In genomic region chr9:127496974-127497373, GRCh38 we compare ENCODE assay signal across 23 cellular contexts. TPM values are rescaled to one million over a fixed set of nuclear protein-coding genes. Genes with fewer than 3 reads are reported as not detected.
DNase-seq lines count a peak whose midpoint lies in the region; ATAC-seq and TF ChIP-seq lines count a peak whose summit lies in the region.
"Had no signal": no experiment of that assay in that cellular context is flagged by ENCODE, and none has a peak within 500 bp of the region (broad histone marks: within the 10 kb centered on the region; RNA-seq: fewer than 3 reads in every experiment).

No MANE protein-coding gene starts in this region.

- DNase-seq in D341Med (ENCODE audit: low spot score) (peak; percentile 6), WERI-Rb-1 (no peak), neuronal stem cell (ENCODE audit: low spot score) (no peak), pons (ENCODE audit: low spot score) (no peak)
- no peak for DNase-seq in stimulated activated naive B cell treated with anti-CD40 and anti-IgM and Interleukin-4, amounts not matched to agents 10 μg/mL and 1 μg/mL and 100 μg/mL, for 72 hours
- DNase-seq: Caco-2; CD8-positive, alpha-beta T cell; DMS79 treated with DMSO at 0.1 percent for 48 hours; GF-D8; IMR-90; NCI-H1048; NCI-H1417; NCI-H1694; NCI-H2081; NCI-H2227 treated with DMSO at 0.1 percent for 48 hours; NCI-H526 treated with DMSO at 0.1 percent for 48 hours; PC-9; SHP77 had no signal

- no peak overlapping the region for H2BK120ac ChIP-seq in neuronal stem cell (ENCODE audit: low read depth, low read length)

- peak overlapping the region; percentile 96 for H4K8ac ChIP-seq in neuronal stem cell (ENCODE audit: low read depth, low read length)

- TF ChIP-seq POLR2A in gastroesophageal sphincter (IDR thresholded peaks at IDR 0.05): no peak

- H3K27ac Mint-ChIP-seq in stimulated activated naive B cell treated with anti-CD40 and anti-IgM and Interleukin-4, amounts not matched to agents 10 μg/mL and 1 μg/mL and 100 μg/mL, for 72 hours: no peak overlapping the region
- H3K27ac Mint-ChIP-seq: CD8-positive, alpha-beta T cell had no signal

- H3K4ac ChIP-seq in neuronal stem cell (ENCODE audit: low read length): no peak overlapping the region

- peak overlapping the region; percentile 81; the same call in 1 of the 2 replicates for H3K27ac ChIP-seq in BLaER1
- peak overlapping the region; percentile 90 for H3K27ac ChIP-seq in WERI-Rb-1
- H3K27ac ChIP-seq in neuronal stem cell (replicated peaks; ENCODE audit: low read length): no peak overlapping the region
- H3K27ac ChIP-seq in gastroesophageal sphincter: no peak overlapping the region
- H3K27ac ChIP-seq: C4-2B, KMS-11, PC-9 had no signal

- H3K36me3 ChIP-seq in BLaER1: peaks cover 24% of the 10 kb centered on the region; the same call in 1 of the 2 replicates
- H3K36me3 ChIP-seq in WERI-Rb-1: peaks cover 25% of the 10 kb centered on the region
- peaks cover 15 to 33% of the 10 kb centered on the region in 2 donors for H3K36me3 ChIP-seq in neuronal stem cell (replicated peaks in 1 of 2; ENCODE audit: control insufficient read depth in 2 of 2, insufficient read depth in 2 of 2, low read length in 2 of 2)
- peaks cover 0 to 84% of the 10 kb centered on the region in 2 donors for H3K36me3 ChIP-seq in gastroesophageal sphincter

- H3K4me3 ChIP-seq in BLaER1: no peak overlapping the region
- no peak overlapping the region for H3K4me3 ChIP-seq in WERI-Rb-1 (ENCODE audit: low read depth, low read length)
- H3K4me3 ChIP-seq in neuronal stem cell (ENCODE audit: low read length in 2 of 2): peak overlapping the region in 1 of 2 donors; percentile 16
- H3K4me3 ChIP-seq in gastroesophageal sphincter: no peak overlapping the region
- H3K4me3 ChIP-seq: HAP-1, PC-9 had no signal

- H2BK15ac ChIP-seq in neuronal stem cell (ENCODE audit: low read length): no peak overlapping the region

- no peaks in the 10 kb centered on the region for H3K9me3 Mint-ChIP-seq in stimulated activated naive B cell treated with anti-CD40 and anti-IgM and Interleukin-4, amounts not matched to agents 10 μg/mL and 1 μg/mL and 100 μg/mL, for 72 hours
- H3K9me3 Mint-ChIP-seq: CD8-positive, alpha-beta T cell had no signal

- H3K27me3 ChIP-seq in BLaER1 (no peaks in the 10 kb centered on the region), WERI-Rb-1 (ENCODE audit: insufficient read depth, low read depth, severe bottlenecking) (no peaks in the 10 kb centered on the region), neuronal stem cell (ENCODE audit: control insufficient read depth in 3 of 3, insufficient read depth in 3 of 3, low read depth in 1 of 3, low read length in 3 of 3) (no peaks in the 10 kb centered on the region), gastroesophageal sphincter (no peaks in the 10 kb centered on the region)

- no peak overlapping the region for H3K14ac ChIP-seq in neuronal stem cell (ENCODE audit: low read length)

- no peak overlapping the region for H3K18ac ChIP-seq in neuronal stem cell (ENCODE audit: low read length)

- no peak overlapping the region for H3K4me3 Mint-ChIP-seq in stimulated activated naive B cell treated with anti-CD40 and anti-IgM and Interleukin-4, amounts not matched to agents 10 μg/mL and 1 μg/mL and 100 μg/mL, for 72 hours
- H3K4me3 Mint-ChIP-seq: CD8-positive, alpha-beta T cell had no signal

- H3K27me3 Mint-ChIP-seq in stimulated activated naive B cell treated with anti-CD40 and anti-IgM and Interleukin-4, amounts not matched to agents 10 μg/mL and 1 μg/mL and 100 μg/mL, for 72 hours: no peaks in the 10 kb centered on the region

- H4K91ac ChIP-seq in neuronal stem cell (ENCODE audit: low read depth, low read length, poor library complexity): no peak overlapping the region

- H3K4me1 ChIP-seq in BLaER1 (peaks cover 36% of the 10 kb centered on the region), neuronal stem cell (ENCODE audit: control insufficient read depth in 2 of 2, insufficient read depth in 1 of 2, low read depth in 1 of 2, low read length in 2 of 2) (peaks cover 8 to 13% of the 10 kb centered on the region in 2 donors), gastroesophageal sphincter (peaks cover 0 to 14% (median 0%) of the 10 kb centered on the region in 3 donors)
- H3K4me1 ChIP-seq: Caco-2, HAP-1 had no signal

- no peak for TF ChIP-seq EP300 in gastroesophageal sphincter (IDR thresholded peaks at IDR 0.05)

- no CpG with 5 or more reads among the region's 12 CpGs for WGBS in neuronal stem cell (ENCODE audit: extremely low coverage in 2 of 2, insufficient read length in 2 of 2, insufficient replicate concordance in 1 of 2), 2 donors
- WGBS in gastroesophageal sphincter (ENCODE audit: low coverage in 1 of 2), 2 donors: no CpG with 5 or more reads among the region's 12 CpGs

- H2AK5ac ChIP-seq in neuronal stem cell (ENCODE audit: low read depth, low read length): no peak overlapping the region

- no peak for ATAC-seq in gastroesophageal sphincter
- no peak for ATAC-seq in stimulated activated naive B cell treated with anti-CD40 and anti-IgM and Interleukin-4, amounts not matched to agents 10 μg/mL and 1 μg/mL and 100 μg/mL, for 72 hours (replicated peaks)
- ATAC-seq: CD8-positive, alpha-beta T cell had no signal

- H2BK5ac ChIP-seq in neuronal stem cell (ENCODE audit: low read length): peak overlapping the region; percentile 9

- H3K4me2 ChIP-seq in BLaER1 (peak overlapping the region; percentile 86; the same call in 1 of the 2 replicates), neuronal stem cell (ENCODE audit: insufficient read depth, low read length, poor library complexity, severe bottlenecking) (no peak overlapping the region)
- H3K4me2 ChIP-seq: KMS-11 had no signal

- no peak overlapping the region for H2AFZ ChIP-seq in neuronal stem cell (ENCODE audit: low read length)
- H2AFZ ChIP-seq: PC-9 had no signal

- H2BK12ac ChIP-seq in neuronal stem cell (ENCODE audit: low read length): no peak overlapping the region

- H3K4me1 Mint-ChIP-seq in stimulated activated naive B cell treated with anti-CD40 and anti-IgM and Interleukin-4, amounts not matched to agents 10 μg/mL and 1 μg/mL and 100 μg/mL, for 72 hours: no peaks in the 10 kb centered on the region

- no peak for TF ChIP-seq CTCF in WERI-Rb-1 (IDR thresholded peaks at IDR 0.05; ENCODE audit: low read depth, low read length)
- TF ChIP-seq CTCF in gastroesophageal sphincter (IDR thresholded peaks at IDR 0.05): no peak

- peaks cover 2% of the 10 kb centered on the region for H3K79me1 ChIP-seq in neuronal stem cell (ENCODE audit: low read depth, low read length)

- no peaks in the 10 kb centered on the region for H3K9me3 ChIP-seq in BLaER1
- no peaks in the 10 kb centered on the region for H3K9me3 ChIP-seq in WERI-Rb-1 (ENCODE audit: severe bottlenecking)
- H3K9me3 ChIP-seq in neuronal stem cell (replicated peaks in 1 of 2; ENCODE audit: control insufficient read depth in 2 of 2, insufficient read depth in 1 of 2, low read depth in 1 of 2, low read length in 2 of 2): peaks cover 0 to 2% of the 10 kb centered on the region in 2 donors
- no peaks in the 10 kb centered on the region for H3K9me3 ChIP-seq in gastroesophageal sphincter
- H3K9me3 ChIP-seq: Caco-2, HAP-1 had no signal

- peaks cover 30 to 36% of the 10 kb centered on the region in 2 donors for H3K36me3 Mint-ChIP-seq in stimulated activated naive B cell treated with anti-CD40 and anti-IgM and Interleukin-4, amounts not matched to agents 10 μg/mL and 1 μg/mL and 100 μg/mL, for 72 hours

- no peak overlapping the region for H3K23ac ChIP-seq in neuronal stem cell (ENCODE audit: low read depth, low read length, poor library complexity)

- H3K9ac ChIP-seq in BLaER1 (peak overlapping the region; percentile 61; the same call in 1 of the 2 replicates), neuronal stem cell (ENCODE audit: low read depth, low read length, poor library complexity) (peak overlapping the region; percentile 44)
- H3K9ac ChIP-seq: KMS-11 had no signal

- no peaks in the 10 kb centered on the region for H4K20me1 ChIP-seq in BLaER1

RNA-seq across cellular contexts. Expression of gene LRSAM1, which starts 45.7 kb away (rescaled TPM):
- polyA plus RNA-seq in neuronal stem cell (2013, experiment 1 of 2): 7.6 TPM
- 7.2 TPM for polyA plus RNA-seq in neuronal stem cell (2013, experiment 2 of 2)
- 10 to 100 TPM; 15.5 to 26.5 (median 20.2) TPM for total RNA-seq in gastroesophageal sphincter

RNA-seq across cellular contexts. Expression of gene RPL12, which starts 45.8 kb away (rescaled TPM):
- polyA plus RNA-seq in neuronal stem cell (2013, experiment 1 of 2): 3,244 TPM
- polyA plus RNA-seq in neuronal stem cell (2013, experiment 2 of 2): 3,233 TPM
- total RNA-seq in gastroesophageal sphincter: 1,000 to 10,000 TPM in 3 of 4 donors, 100 to 1,000 TPM in 1; 879 to 2,906 (median 1,722) TPM

Comparison
In these comparisons a context has a peak if more than half of its experiments do, and no peak if none do; other contexts are left out.
1. H3K27ac ChIP-seq: peak in BLaER1 (single experiment) and WERI-Rb-1 (single experiment); none in neuronal stem cell (single experiment) and gastroesophageal sphincter (0 of 4).